1 cellular context compared by ENCODE assay signal in the genomic region with DNA sequence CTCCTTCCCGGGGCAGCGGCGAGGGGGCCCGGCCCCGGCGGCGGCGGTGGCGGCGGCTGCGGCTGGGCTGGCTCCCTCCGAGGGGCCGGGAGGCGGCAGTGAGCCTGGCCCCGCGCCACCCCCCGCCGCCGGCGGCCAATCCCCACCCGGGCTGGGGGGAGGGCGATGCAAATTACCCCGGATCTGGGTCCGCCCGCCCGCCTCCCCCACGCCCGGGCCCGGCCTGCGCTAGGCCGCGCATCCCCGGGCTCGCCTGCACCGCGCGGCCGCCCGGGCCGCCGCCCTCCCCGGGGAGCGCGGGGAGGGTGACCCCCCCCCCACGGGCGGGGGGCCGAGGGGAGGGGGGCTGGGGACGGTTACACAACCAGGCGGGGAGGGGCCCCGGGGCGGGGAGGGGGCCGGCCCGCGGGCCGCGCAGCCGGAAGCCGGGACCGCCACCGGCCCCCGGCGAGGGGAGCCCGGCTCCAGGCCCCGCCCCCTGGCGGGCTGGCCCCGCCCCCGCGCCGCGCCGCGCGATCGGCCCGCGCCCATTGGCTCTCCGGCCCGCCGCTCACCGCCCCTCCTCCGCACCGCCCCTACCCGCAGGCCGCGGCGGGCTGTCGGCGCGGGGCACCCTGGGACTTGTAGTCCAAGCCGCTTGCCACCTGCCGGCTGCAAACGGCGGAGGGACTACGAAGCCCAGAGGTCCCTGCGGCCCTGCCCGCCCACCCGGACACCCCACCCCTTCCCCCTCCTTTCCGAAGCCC.
TF ChIP-seq lines count a peak whose summit lies in the region.

No MANE protein-coding gene starts in this region.

TF ChIP-seq in HEK293, 187 proteins besides CTCF, POLR2A, EP300 and RAD21 (continued from another document):
- TF ChIP-seq, protein P1, sequence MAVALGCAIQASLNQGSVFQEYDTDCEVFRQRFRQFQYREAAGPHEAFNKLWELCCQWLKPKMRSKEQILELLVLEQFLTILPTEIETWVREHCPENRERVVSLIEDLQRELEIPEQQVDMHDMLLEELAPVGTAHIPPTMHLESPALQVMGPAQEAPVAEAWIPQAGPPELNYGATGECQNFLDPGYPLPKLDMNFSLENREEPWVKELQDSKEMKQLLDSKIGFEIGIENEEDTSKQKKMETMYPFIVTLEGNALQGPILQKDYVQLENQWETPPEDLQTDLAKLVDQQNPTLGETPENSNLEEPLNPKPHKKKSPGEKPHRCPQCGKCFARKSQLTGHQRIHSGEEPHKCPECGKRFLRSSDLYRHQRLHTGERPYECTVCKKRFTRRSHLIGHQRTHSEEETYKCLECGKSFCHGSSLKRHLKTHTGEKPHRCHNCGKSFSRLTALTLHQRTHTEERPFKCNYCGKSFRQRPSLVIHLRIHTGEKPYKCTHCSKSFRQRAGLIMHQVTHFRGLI (tag by site-specific recombination; IDR thresholded peaks at IDR 0.05): no peak
- TF ChIP-seq PBX3 (CRISPR knock-in tag; IDR thresholded peaks at IDR 0.05) (peak; percentile 95), ZNF174 (tag by site-specific recombination; IDR thresholded peaks at IDR 0.05) (no peak), ZNF654 (tag by site-specific recombination; IDR thresholded peaks at IDR 0.05; ENCODE audit: low read depth) (no peak), EGR2 (tag by site-specific recombination; IDR thresholded peaks at IDR 0.05; ENCODE audit: low read depth) (0 out of 2 replicates have a peak, but pooled peaks have one; percentile 31), ZFP41 (tag by site-specific recombination; IDR thresholded peaks at IDR 0.05; ENCODE audit: borderline replicate concordance) (no peak), KLF1 (tag by site-specific recombination; IDR thresholded peaks at IDR 0.05) (peak; percentile 14; the same call in 1 of the 2 replicates), SP3 (tag by site-specific recombination; IDR thresholded peaks at IDR 0.05) (peak; percentile 89), KLF8 (tag by site-specific recombination; IDR thresholded peaks at IDR 0.05) (peak; percentile 59), TCF7L2 (IDR thresholded peaks at IDR 0.05; ENCODE audit: borderline replicate concordance, low read depth, low read length) (no peak), ZNF76 (tag by site-specific recombination; IDR thresholded peaks at IDR 0.05; ENCODE audit: borderline replicate concordance, low read depth) (peak; percentile 93), ZNF19 (tag by site-specific recombination; IDR thresholded peaks at IDR 0.05; ENCODE audit: low read depth) (no peak), ZNF394 (tag by site-specific recombination; IDR thresholded peaks at IDR 0.05; ENCODE audit: borderline replicate concordance) (no peak), ZNF658 (tag by site-specific recombination; IDR thresholded peaks at IDR 0.05) (no peak), WT1 (tag by site-specific recombination; IDR thresholded peaks at IDR 0.05) (no peak), MZF1 (tag by site-specific recombination; IDR thresholded peaks at IDR 0.05; ENCODE audit: borderline replicate concordance) (no peak), SP2 (tag by site-specific recombination; IDR thresholded peaks at IDR 0.05) (peak; percentile 76), ZNF837 (tag by site-specific recombination; IDR thresholded peaks at IDR 0.05) (no peak), ZNF121 (tag by site-specific recombination; IDR thresholded peaks at IDR 0.05) (no peak), ZFHX2 (tag by site-specific recombination; conservative IDR thresholded peaks at IDR 0.05) (peak; percentile 59; the same call in 1 of the 2 replicates), KLF9 (tag by site-specific recombination; IDR thresholded peaks at IDR 0.05; ENCODE audit: low read depth) (peak; percentile 62; the same call in 1 of the 2 replicates), ZNF792 (tag by site-specific recombination; IDR thresholded peaks at IDR 0.05) (no peak), YY1 (tag by site-specific recombination; IDR thresholded peaks at IDR 0.05) (no peak), KLF10 (tag by site-specific recombination; IDR thresholded peaks at IDR 0.05) (peak; percentile 77; the same call in 1 of the 2 replicates), ZNF366 (tag by site-specific recombination; conservative IDR thresholded peaks at IDR 0.05) (no peak)
- TF ChIP-seq, protein P2, sequence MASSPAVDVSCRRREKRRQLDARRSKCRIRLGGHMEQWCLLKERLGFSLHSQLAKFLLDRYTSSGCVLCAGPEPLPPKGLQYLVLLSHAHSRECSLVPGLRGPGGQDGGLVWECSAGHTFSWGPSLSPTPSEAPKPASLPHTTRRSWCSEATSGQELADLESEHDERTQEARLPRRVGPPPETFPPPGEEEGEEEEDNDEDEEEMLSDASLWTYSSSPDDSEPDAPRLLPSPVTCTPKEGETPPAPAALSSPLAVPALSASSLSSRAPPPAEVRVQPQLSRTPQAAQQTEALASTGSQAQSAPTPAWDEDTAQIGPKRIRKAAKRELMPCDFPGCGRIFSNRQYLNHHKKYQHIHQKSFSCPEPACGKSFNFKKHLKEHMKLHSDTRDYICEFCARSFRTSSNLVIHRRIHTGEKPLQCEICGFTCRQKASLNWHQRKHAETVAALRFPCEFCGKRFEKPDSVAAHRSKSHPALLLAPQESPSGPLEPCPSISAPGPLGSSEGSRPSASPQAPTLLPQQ (tag by site-specific recombination; IDR thresholded peaks at IDR 0.05): no peak
- TF ChIP-seq, protein P3, sequence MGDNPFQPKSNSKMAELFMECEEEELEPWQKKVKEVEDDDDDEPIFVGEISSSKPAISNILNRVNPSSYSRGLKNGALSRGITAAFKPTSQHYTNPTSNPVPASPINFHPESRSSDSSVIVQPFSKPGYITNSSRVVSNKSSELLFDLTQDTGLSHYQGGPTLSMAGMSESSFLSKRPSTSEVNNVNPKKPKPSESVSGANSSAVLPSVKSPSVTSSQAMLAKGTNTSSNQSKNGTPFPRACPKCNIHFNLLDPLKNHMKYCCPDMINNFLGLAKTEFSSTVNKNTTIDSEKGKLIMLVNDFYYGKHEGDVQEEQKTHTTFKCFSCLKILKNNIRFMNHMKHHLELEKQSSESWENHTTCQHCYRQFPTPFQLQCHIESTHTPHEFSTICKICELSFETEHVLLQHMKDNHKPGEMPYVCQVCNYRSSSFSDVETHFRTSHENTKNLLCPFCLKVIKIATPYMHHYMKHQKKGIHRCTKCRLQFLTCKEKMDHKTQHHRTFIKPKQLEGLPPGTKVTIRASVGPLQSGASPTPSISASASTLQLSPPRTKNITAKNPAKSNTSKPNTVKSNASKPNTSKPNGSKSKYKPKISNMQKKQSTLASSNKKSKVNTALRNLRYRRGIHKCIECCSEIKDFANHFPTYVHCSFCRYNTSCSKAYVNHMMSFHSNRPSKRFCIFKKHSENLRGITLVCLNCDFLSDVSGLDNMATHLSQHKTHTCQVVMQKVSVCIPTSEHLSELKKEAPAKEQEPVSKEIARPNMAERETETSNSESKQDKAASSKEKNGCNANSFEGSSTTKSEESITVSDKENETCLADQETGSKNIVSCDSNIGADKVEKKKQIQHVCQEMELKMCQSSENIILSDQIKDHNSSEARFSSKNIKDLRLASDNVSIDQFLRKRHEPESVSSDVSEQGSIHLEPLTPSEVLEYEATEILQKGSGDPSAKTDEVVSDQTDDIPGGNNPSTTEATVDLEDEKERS (tag by site-specific recombination; IDR thresholded peaks at IDR 0.05): no peak
